8 cellular contexts compared by ENCODE assay signal in genomic region chr9:133148351-133149129, GRCh38. TPM values are rescaled to one million over a fixed set of nuclear protein-coding genes. Genes with fewer than 3 reads are reported as not detected.
DNase-seq lines count a peak whose midpoint lies in the region; TF ChIP-seq lines count a peak whose summit lies in the region.

No MANE protein-coding gene starts in this region.

- H3K27me3 ChIP-seq in H7 (ENCODE audit: control insufficient read depth, insufficient read depth, low read length) (peaks cover 3% of the 10 kb centered on the region; the same call in 1 of the 2 replicates), MG63 (no peaks in the 10 kb centered on the region)

- peak overlapping the region; percentile 99 for H3K4me3 ChIP-seq in GM12875 (ENCODE audit: low read depth, low read length)
- peak overlapping the region; percentile 62 for H3K4me3 ChIP-seq in H7 (ENCODE audit: insufficient read depth, low read depth, low read length)
- H3K4me3 ChIP-seq in MG63 = peak overlapping the region; percentile 63
- H3K4me3 ChIP-seq in mesodermal cell (ENCODE audit: extremely low read depth, insufficient read depth, low read length, poor library complexity, severe bottlenecking) = peak overlapping the region; percentile 62

- no peaks in the 10 kb centered on the region for H3K36me3 ChIP-seq in H7 (replicated peaks; ENCODE audit: control insufficient read depth, insufficient read depth, low read length)
- H3K36me3 ChIP-seq in MG63 = no peaks in the 10 kb centered on the region
- H3K36me3 ChIP-seq in mesodermal cell (ENCODE audit: control insufficient read depth, insufficient read depth, low read length) = no peaks in the 10 kb centered on the region

- DNase-seq in H7 = peak; percentile 76
- peak; percentile 46 for DNase-seq in MG63
- peak; percentile 53 to 58 for DNase-seq in activated CD4-positive, alpha-beta T cell treated with anti-CD3 and anti-CD28 coated beads for 4 hours
- peak; percentile 67 for DNase-seq in ecto neural progenitor cell (ENCODE audit: low spot score)
- DNase-seq in NCI-H446 treated with DMSO at 0.1 percent for 48 hours (lab: John Stamatoyannopoulos, UW) = no peak

- WGBS in mesodermal cell (ENCODE audit: insufficient coverage in 2 of 2), 2 experiments = 4 to 6% methylated on average over 41 to 48 of the region's 63 CpGs

- TF ChIP-seq CTCF in GM12875 (IDR thresholded peaks at IDR 0.05; ENCODE audit: borderline replicate concordance, insufficient read depth, low read depth, low read length) = no peak

- H3K9me3 ChIP-seq in MG63 (no peaks in the 10 kb centered on the region), mesodermal cell (ENCODE audit: control insufficient read depth, low read length) (no peaks in the 10 kb centered on the region)

- H3K27ac ChIP-seq in mesodermal cell (ENCODE audit: low read depth, low read length, severe bottlenecking) (peak overlapping the region; percentile 77), temporal lobe (ENCODE audit: low read depth, low read length) (peak overlapping the region; percentile 58)

- peaks cover 12% of the 10 kb centered on the region for H3K4me1 ChIP-seq in mesodermal cell (ENCODE audit: control insufficient read depth, insufficient read depth, low read length, poor library complexity, severe bottlenecking)

RNA-seq across cellular contexts. Expression of gene GBGT1, which starts 15.2 kb away (rescaled TPM):
- 6.8 and 7.5 TPM in 2 replicates for total RNA-seq in H7 (2014; rRNA removed; shearing (Covaris generic))
- 7.2 and 7.6 TPM in 2 replicates for total RNA-seq in MG63 (2014; rRNA removed; shearing (Covaris generic); ENCODE audit: low replicate concordance)
- polyA plus RNA-seq in mesodermal cell (2013, experiment 1 of 2) = 16.3 TPM
- polyA plus RNA-seq in mesodermal cell (2013, experiment 2 of 2) = 10.2 TPM
- total RNA-seq in temporal lobe = 1.5 TPM

RNA-seq across cellular contexts. Expression of gene RALGDS, which starts 27.5 kb away (rescaled TPM):
- 24.4 and 24.6 TPM in 2 replicates for total RNA-seq in H7 (2014; rRNA removed; shearing (Covaris generic))
- total RNA-seq in MG63 (2014; rRNA removed; shearing (Covaris generic); ENCODE audit: low replicate concordance) = 21.4 and 22.8 TPM in 2 replicates
- 66.2 TPM for polyA plus RNA-seq in mesodermal cell (2013, experiment 1 of 2)
- 57.5 TPM for polyA plus RNA-seq in mesodermal cell (2013, experiment 2 of 2)
- total RNA-seq in temporal lobe = 92.0 TPM
